24 cellular contexts compared by ENCODE assay signal in genomic region chr14:103317251-103317650, GRCh38. TPM values are rescaled to one million over a fixed set of nuclear protein-coding genes. Genes with fewer than 3 reads are reported as not detected.
DNase-seq lines count a peak whose midpoint lies in the region; ATAC-seq, FAIRE-seq and TF ChIP-seq lines count a peak whose summit lies in the region.
"Had no signal": no experiment of that assay in that cellular context is flagged by ENCODE, and none has a peak within 500 bp of the region (broad histone marks: within the 10 kb centered on the region; RNA-seq: fewer than 3 reads in every experiment).

No MANE protein-coding gene starts in this region.

- no peak for TF ChIP-seq RAD21 in GM12878 (IDR thresholded peaks at IDR 0.05; ENCODE audit: insufficient read depth, low read depth, low read length)

- H3K27me3 ChIP-seq in HL-60 (ENCODE audit: insufficient read depth, poor library complexity, severe bottlenecking) (no peaks in the 10 kb centered on the region), GM12878 (replicated peaks in 1 of 2; ENCODE audit: control insufficient read depth in 2 of 2, insufficient read depth in 2 of 2, low read length in 1 of 2) (no peaks in the 10 kb centered on the region), spleen (replicated peaks in 1 of 7) (no peaks in the 10 kb centered on the region), A673 (replicated peaks; ENCODE audit: insufficient read depth, low read depth, low read length, poor library complexity) (no peaks in the 10 kb centered on the region)
- H3K27me3 ChIP-seq: body of pancreas had no signal

- H3K36me3 Mint-ChIP-seq in activated T-cell treated with anti-CD3 and anti-CD28 coated beads, Interleukin-2, amount 50 U/mL, for 4 hours (ENCODE audit: insufficient read depth) = no peaks in the 10 kb centered on the region
- H3K36me3 Mint-ChIP-seq: CD8-positive, alpha-beta T cell had no signal

- H3K4me3 Mint-ChIP-seq in activated T-cell treated with anti-CD3 and anti-CD28 coated beads, Interleukin-2, amount 50 U/mL, for 4 hours = no peak overlapping the region
- H3K4me3 Mint-ChIP-seq: CD8-positive, alpha-beta T cell had no signal

- H3K79me2 ChIP-seq in GM12878 (ENCODE audit: control insufficient read depth, insufficient read depth, low read length) = no peaks in the 10 kb centered on the region

- RAD21 ChIA-PET in GM12878 (lab: Charles Lee; ENCODE audit: unreplicated experiment) = no interaction called here

- TF ChIP-seq POLR2A in GM12878 (IDR thresholded peaks at IDR 0.05; ENCODE audit: low read depth, low read length) (no peak), spleen (IDR thresholded peaks at IDR 0.05) (no peak)

- H3K27ac ChIP-seq in HL-60 (replicated peaks) (peak overlapping the region; percentile 85), GM12878 (ENCODE audit: control insufficient read depth, insufficient read depth) (no peak overlapping the region), spleen (peak overlapping the region in 5 of 8 donors; percentile 3 to 30 (median 6)), A673 (ENCODE audit: low read depth, low read length, poor library complexity, severe bottlenecking) (no peak overlapping the region)
- H3K27ac ChIP-seq: body of pancreas had no signal

- 85% methylated on average over 9 of the region's 9 CpGs for WGBS in GM12878 (ENCODE audit: insufficient coverage, insufficient replicate concordance, low lambda C conversion rate, missing lambda C conversion rate)
- WGBS in spleen, 5 donors = 14 to 30% (median 29%) methylated on average over 9 of the region's 9 CpGs

- H3K9ac ChIP-seq in GM12878 (ENCODE audit: control insufficient read depth, insufficient read depth, low read length) = no peak overlapping the region

- H3K4me1 ChIP-seq in GM12878 (ENCODE audit: control insufficient read depth, insufficient read depth, low read length) = peaks cover 18% of the 10 kb centered on the region
- H3K4me1 ChIP-seq in spleen = peaks cover 0 to 40% (median 16%) of the 10 kb centered on the region in 6 donors
- H3K4me1 ChIP-seq in A673 (ENCODE audit: insufficient read depth, low read length, poor library complexity, severe bottlenecking) = no peaks in the 10 kb centered on the region

- no peak overlapping the region for H2AFZ ChIP-seq in GM12878 (ENCODE audit: control insufficient read depth, low read depth, low read length)

- no peaks in the 10 kb centered on the region for H3K4me1 Mint-ChIP-seq in activated T-cell treated with anti-CD3 and anti-CD28 coated beads, Interleukin-2, amount 50 U/mL, for 4 hours (ENCODE audit: low read depth)

- POLR2A ChIA-PET in GM12878 (lab: Charles Lee) = no interaction called here
- POLR2A ChIA-PET in A673 (lab: Charles Lee; ENCODE audit: low non-redundant PET) = no interaction called here

- H3K36me3 ChIP-seq in GM12878 (ENCODE audit: control insufficient read depth in 2 of 2, insufficient read depth in 2 of 2, low read length in 1 of 2) (no peaks in the 10 kb centered on the region), spleen (no peaks in the 10 kb centered on the region), A673 (ENCODE audit: insufficient read depth, low read length, poor library complexity, severe bottlenecking) (no peaks in the 10 kb centered on the region)

- peaks cover 34% of the 10 kb centered on the region for H3K27me3 Mint-ChIP-seq in activated T-cell treated with anti-CD3 and anti-CD28 coated beads, Interleukin-2, amount 50 U/mL, for 4 hours (ENCODE audit: low read depth)

- H3K9me3 ChIP-seq in GM12878 (replicated peaks; ENCODE audit: control insufficient read depth, insufficient read depth, low read length) (no peaks in the 10 kb centered on the region), spleen (no peaks in the 10 kb centered on the region), A673 (ENCODE audit: low read depth, low read length, poor library complexity, severe bottlenecking) (no peaks in the 10 kb centered on the region)
- H3K9me3 ChIP-seq: body of pancreas had no signal

- intact Hi-C loops in GM12878 (cut with micrococcal nuclease; ENCODE audit: unreplicated experiment) (no loop called here), spleen (cut with DNase I; ENCODE audit: low total_unique reads) (no loop called here), A673 (cut with micrococcal nuclease; ENCODE audit: unreplicated experiment) (no loop called here)

- DNase-seq in HL-60 (ENCODE audit: low read depth in 1 of 2, low spot score in 1 of 2) = peak; percentile 59 to 93
- peak; percentile 52 for DNase-seq in NOMO-1 treated with DMSO at 0.1 percent for 48 hours (lab: John Stamatoyannopoulos, UW; ENCODE audit: unreplicated experiment)
- DNase-seq in GM12878 (ENCODE audit: low read depth, low spot score) = no peak
- no peak for DNase-seq in spleen
- DNase-seq in activated T-cell treated with anti-CD3 and anti-CD28 coated beads, Interleukin-2, amount 50 U/mL, for 4 hours = no peak
- no peak for DNase-seq in SKM-1 treated with dmso at 0.1 percent for 144 hours (lab: John Stamatoyannopoulos, UW; ENCODE audit: unreplicated experiment)
- no peak for DNase-seq in A673 (ENCODE audit: low spot score)
- DNase-seq: activated CD4-positive, alpha-beta T cell treated with anti-CD3 and anti-CD28 coated beads, Interleukin-2, amount 50 U/mL, for 1 hour; activated CD8-positive, alpha-beta memory T cell treated with anti-CD3 and anti-CD28 coated beads, Interleukin-2, amount 50 U/mL, for 4 hours; body of pancreas; CD8-positive, alpha-beta T cell; DMS79 treated with DMSO at 0.1 percent for 48 hours; kidney glomerular epithelial cell; mammary epithelial cell; NCI-H1436; NCI-H748 treated with DMSO at 0.1 percent for 48 hours; nucleus accumbens; Right ventricle myocardium superior; stimulated activated CD4-positive, alpha-beta T cell treated with anti-CD3 and anti-CD28 coated beads, Interleukin-2, amount 100 ng/mL, for 48 hours; stimulated activated naive CD4-positive, alpha-beta T cell treated with Interleukin-2 at 50 U/mL for 16 hours; SW 1271 had no signal

- TF ChIP-seq CTCF in HL-60 (IDR thresholded peaks at IDR 0.05; ENCODE audit: insufficient read depth, low read length) (no peak), GM12878 (IDR thresholded peaks at IDR 0.05 in 2 of 3, conservative IDR thresholded peaks at IDR 0.05 in 1 of 3; ENCODE audit: control insufficient read depth in 2 of 3, extremely low read depth in 1 of 3, insufficient read depth in 1 of 3, low read depth in 3 of 3, low read length in 3 of 3) (no peak), spleen (IDR thresholded peaks at IDR 0.05 in 8 of 11, conservative IDR thresholded peaks at IDR 0.05 in 3 of 11) (no peak), A673 (conservative IDR thresholded peaks at IDR 0.05; ENCODE audit: low read depth, low read length) (no peak)

- SMC1A ChIA-PET in GM12878 (lab: Charles Lee; ENCODE audit: uncharacterized antibody, unreplicated experiment) = no interaction called here

- CTCF ChIA-PET in GM12878 (lab: Yijun Ruan, JAX) (no interaction called here), A673 (lab: Charles Lee) (no interaction called here)

- BruUV-seq in GM12878 (replicated peaks; lab: Mats Ljungman, UMichigan) (no TSS peak), A673 (replicated peaks; lab: Mats Ljungman, UMichigan) (no TSS peak)

- no peak for TF ChIP-seq EP300 in GM12878 (IDR thresholded peaks at IDR 0.05; ENCODE audit: borderline replicate concordance in 1 of 2, control insufficient read depth in 1 of 2, low read depth in 2 of 2, low read length in 2 of 2)

- no peaks in the 10 kb centered on the region for H4K20me1 ChIP-seq in GM12878 (ENCODE audit: control insufficient read depth, insufficient read depth)

- H3K9me3 Mint-ChIP-seq in activated T-cell treated with anti-CD3 and anti-CD28 coated beads, Interleukin-2, amount 50 U/mL, for 4 hours = no peaks in the 10 kb centered on the region
- H3K9me3 Mint-ChIP-seq: CD8-positive, alpha-beta T cell had no signal

- ATAC-seq in GM12878 (no peak), GM21447 (IDR thresholded peaks at IDR 0.05; ENCODE audit: unreplicated experiment) (no peak)
- ATAC-seq in activated T-cell treated with anti-CD3 and anti-CD28 coated beads, Interleukin-2, amount 50 U/mL, for 4 hours = no peak
- ATAC-seq: body of pancreas; CD8-positive, alpha-beta T cell had no signal

- no peak overlapping the region for H3K4me2 ChIP-seq in GM12878 (ENCODE audit: control insufficient read depth, insufficient read depth)
- H3K4me2 ChIP-seq: smooth muscle cell had no signal

- in situ Hi-C loops in GM12878 (cut with MboI) = no loop called here

- H3K4me3 ChIP-seq in HL-60 (replicated peaks; ENCODE audit: insufficient read depth, low read length) (no peak overlapping the region), GM12878 (no peak overlapping the region), spleen (no peak overlapping the region), A673 (ENCODE audit: low read depth, low read length, poor library complexity, severe bottlenecking) (no peak overlapping the region)
- H3K4me3 ChIP-seq: body of pancreas, smooth muscle cell had no signal

- FAIRE-seq in GM12878 (lab: Jason Lieb, UNC) = peak; percentile 44
- FAIRE-seq: TTC549 had no signal

TF ChIP-seq in GM12878, 131 proteins besides CTCF, POLR2A, EP300 and RAD21 (continues in another document):
- TF ChIP-seq ZNF207 (IDR thresholded peaks at IDR 0.05; ENCODE audit: borderline replicate concordance) = no peak
- TF ChIP-seq KDM1A (IDR thresholded peaks at IDR 0.05; ENCODE audit: borderline replicate concordance) = no peak
- TF ChIP-seq IRF4 (IDR thresholded peaks at IDR 0.05; ENCODE audit: low read depth, low read length) = no peak
- no peak for TF ChIP-seq MEF2A (IDR thresholded peaks at IDR 0.05; ENCODE audit: insufficient read depth, low read depth, low read length)
- TF ChIP-seq YBX1 (IDR thresholded peaks at IDR 0.05) = no peak

RNA-seq across cellular contexts. Expression of gene EIF5, which starts 16.8 kb away (rescaled TPM):
- total RNA-seq in GM12878 (2013; cell fraction: nucleolus; rRNA removed) = 250 and 254 TPM in 2 replicates
- total RNA-seq in GM12878 (2014; rRNA removed) (68.6 and 75.6 TPM in 2 replicates), GM12878 (2014; rRNA removed; fragmentation: Illumina TruSeq; extraction: Trizol) (84.1 and 92.7 TPM in 2 replicates), GM12878 (2021) (156 and 166 TPM in 2 replicates), spleen (100 to 1,000 TPM; 173 to 261 (median 228) TPM), A673 (2021) (416 and 446 TPM in 2 replicates)
- 78.4 TPM for polyA plus RNA-seq in GM12878 (2011; ENCODE audit: low read depth)
- polyA plus RNA-seq in GM12878 (2011; rRNA removed) (268 and 275 TPM in 2 replicates), GM12878 (2014; fragmentation: Illumina TruSeq; extraction: Trizol) (137 and 204 TPM in 2 replicates), GM12878 (2014; fragmentation: Nextera tagmentation; extraction: Ambion mirVana) (10 to 100 TPM; 51.2 to 80.9 TPM), GM12878 (2014; rRNA removed) (83.2 and 89.1 TPM in 2 replicates), GM12878 (2016; fragmentation: Nextera tagmentation; extraction: Ambion mirVana) (100 to 1,000 TPM; 312 to 360 TPM), spleen (10 to 100 TPM; 31.9 to 60.0 (median 46.8) TPM)
- polyA plus RNA-seq in GM12878 (2011; cell fraction: cytosol; rRNA removed) = 141 and 164 TPM in 2 replicates
- polyA plus RNA-seq in GM12878 (2011; cell fraction: nucleus; rRNA removed) = 181 and 255 TPM in 2 replicates
- polyA plus RNA-seq in GM12878 (2012) = 118 and 152 TPM in 2 replicates
- 123 and 221 TPM in 2 replicates for polyA minus RNA-seq in GM12878 (2011; rRNA and poly(A)+ RNA removed)
- polyA minus RNA-seq in GM12878 (2011; cell fraction: cytosol; rRNA and poly(A)+ RNA removed) = 54.0 and 67.9 TPM in 2 replicates
- polyA minus RNA-seq in GM12878 (2011; cell fraction: nucleus; rRNA and poly(A)+ RNA removed) = 134 and 194 TPM in 2 replicates
- total RNA-seq in activated T-cell treated with anti-CD3 and anti-CD28 coated beads, Interleukin-2, amount 50 U/mL, for 4 hours = 100 to 1,000 TPM; 434 to 457 (median 451) TPM

Comparison
In these comparisons a context has a peak if more than half of its experiments do, and no peak if none do; other contexts are left out.
1. DNase-seq: peak in HL-60 (2 of 2) and NOMO-1 treated with DMSO at 0.1 percent for 48 hours (single experiment); none in GM12878 (single experiment), spleen (single experiment), activated T-cell treated with anti-CD3 and anti-CD28 coated beads, Interleukin-2, amount 50 U/mL, for 4 hours (single experiment), SKM-1 treated with dmso at 0.1 percent for 144 hours (single experiment) and A673 (single experiment).
2. H3K27ac ChIP-seq: peak in HL-60 (single experiment) and spleen (5 of 8); none in GM12878 (single experiment) and A673 (single experiment).